Comparison of ENCODE assay signal across 1 cellular context in the genomic region with DNA sequence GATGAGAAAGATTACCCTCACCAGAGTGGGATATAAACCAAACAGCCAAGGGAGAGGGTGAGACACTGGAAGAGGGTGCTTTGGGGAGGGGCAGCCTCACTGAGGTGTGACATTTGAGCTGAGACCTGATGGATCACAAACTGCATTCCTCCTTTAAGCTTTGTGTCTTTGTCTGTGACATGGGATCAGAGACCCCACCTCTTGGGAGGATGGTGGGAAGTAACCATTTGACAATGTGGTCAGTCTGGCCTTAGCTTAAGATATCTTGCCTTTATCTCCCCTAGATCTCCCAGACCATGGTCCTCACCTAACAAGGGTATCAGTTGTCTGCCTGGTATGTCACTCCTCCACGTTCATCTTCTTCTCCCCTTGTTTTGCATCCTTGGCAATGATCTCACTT.
TF ChIP-seq lines count a peak whose summit lies in the region.

No MANE protein-coding gene starts in this region.

TF ChIP-seq in HepG2, 621 proteins besides CTCF, POLR2A, EP300 and RAD21 (continued from another document):
- no peak for TF ChIP-seq ZNF781 (CRISPR knock-in tag; IDR thresholded peaks at IDR 0.05; ENCODE audit: borderline replicate concordance, not compliant biosample characterization)
TF ChIP-seq in HepG2: peak in this region for 0.
